Comparison of ENCODE assay signal across 1 cellular context in genomic region chr3:42213417-42213816, GRCh38.
TF ChIP-seq lines count a peak whose summit lies in the region.

No MANE protein-coding gene starts in this region.

TF ChIP-seq in GM12878, 131 proteins besides CTCF, POLR2A, EP300 and RAD21 (continued from another document):
- TF ChIP-seq TBL1XR1 (IDR thresholded peaks at IDR 0.05; ENCODE audit: low read depth, low read length) (no peak), TCF3 (IDR thresholded peaks at IDR 0.05; ENCODE audit: borderline replicate concordance, insufficient read depth, low read depth, low read length) (0 out of 2 replicates have a peak, but pooled peaks have one; percentile 61), JUND (IDR thresholded peaks at IDR 0.05; ENCODE audit: low read depth, low read length) (no peak), E4F1 (IDR thresholded peaks at IDR 0.05; ENCODE audit: borderline replicate concordance, partially characterized antibody) (no peak)
